Comparison of ENCODE assay signal across 1 cellular context in genomic region chr15:55993111-55993803, GRCh38.
A peak's percentile ranks its signal among the peaks of the same experiment; 100 is the strongest.
TF ChIP-seq lines count a peak whose summit lies in the region.

NEDD4 (minus strand) TSS chr15:55993612; CDS start chr15:55993555, 57 bp downstream.

TF ChIP-seq in HepG2, 621 proteins besides CTCF, POLR2A, EP300 and RAD21 (continued from another document):
- TF ChIP-seq, protein P1, sequence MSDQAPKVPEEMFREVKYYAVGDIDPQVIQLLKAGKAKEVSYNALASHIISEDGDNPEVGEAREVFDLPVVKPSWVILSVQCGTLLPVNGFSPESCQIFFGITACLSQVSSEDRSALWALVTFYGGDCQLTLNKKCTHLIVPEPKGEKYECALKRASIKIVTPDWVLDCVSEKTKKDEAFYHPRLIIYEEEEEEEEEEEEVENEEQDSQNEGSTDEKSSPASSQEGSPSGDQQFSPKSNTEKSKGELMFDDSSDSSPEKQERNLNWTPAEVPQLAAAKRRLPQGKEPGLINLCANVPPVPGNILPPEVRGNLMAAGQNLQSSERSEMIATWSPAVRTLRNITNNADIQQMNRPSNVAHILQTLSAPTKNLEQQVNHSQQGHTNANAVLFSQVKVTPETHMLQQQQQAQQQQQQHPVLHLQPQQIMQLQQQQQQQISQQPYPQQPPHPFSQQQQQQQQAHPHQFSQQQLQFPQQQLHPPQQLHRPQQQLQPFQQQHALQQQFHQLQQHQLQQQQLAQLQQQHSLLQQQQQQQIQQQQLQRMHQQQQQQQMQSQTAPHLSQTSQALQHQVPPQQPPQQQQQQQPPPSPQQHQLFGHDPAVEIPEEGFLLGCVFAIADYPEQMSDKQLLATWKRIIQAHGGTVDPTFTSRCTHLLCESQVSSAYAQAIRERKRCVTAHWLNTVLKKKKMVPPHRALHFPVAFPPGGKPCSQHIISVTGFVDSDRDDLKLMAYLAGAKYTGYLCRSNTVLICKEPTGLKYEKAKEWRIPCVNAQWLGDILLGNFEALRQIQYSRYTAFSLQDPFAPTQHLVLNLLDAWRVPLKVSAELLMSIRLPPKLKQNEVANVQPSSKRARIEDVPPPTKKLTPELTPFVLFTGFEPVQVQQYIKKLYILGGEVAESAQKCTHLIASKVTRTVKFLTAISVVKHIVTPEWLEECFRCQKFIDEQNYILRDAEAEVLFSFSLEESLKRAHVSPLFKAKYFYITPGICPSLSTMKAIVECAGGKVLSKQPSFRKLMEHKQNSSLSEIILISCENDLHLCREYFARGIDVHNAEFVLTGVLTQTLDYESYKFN (CRISPR knock-in tag; conservative IDR thresholded peaks at IDR 0.05): peak; percentile 36; the same call in 1 of the 2 replicates
- TF ChIP-seq ERF (CRISPR knock-in tag; IDR thresholded peaks at IDR 0.05): peak; percentile 15; the same call in 1 of the 2 replicates
- TF ChIP-seq ZNF331 (CRISPR knock-in tag; IDR thresholded peaks at IDR 0.05): no peak
- TF ChIP-seq MATR3 (CRISPR knock-in tag; IDR thresholded peaks at IDR 0.05): no peak
- TF ChIP-seq KDM3A (CRISPR knock-in tag; IDR thresholded peaks at IDR 0.05; ENCODE audit: low read depth): no peak; the same call in 1 of the 2 replicates
- TF ChIP-seq ZNF407 (CRISPR knock-in tag; IDR thresholded peaks at IDR 0.05; ENCODE audit: not compliant biosample characterization): peak; percentile 22
- TF ChIP-seq, protein P2, sequence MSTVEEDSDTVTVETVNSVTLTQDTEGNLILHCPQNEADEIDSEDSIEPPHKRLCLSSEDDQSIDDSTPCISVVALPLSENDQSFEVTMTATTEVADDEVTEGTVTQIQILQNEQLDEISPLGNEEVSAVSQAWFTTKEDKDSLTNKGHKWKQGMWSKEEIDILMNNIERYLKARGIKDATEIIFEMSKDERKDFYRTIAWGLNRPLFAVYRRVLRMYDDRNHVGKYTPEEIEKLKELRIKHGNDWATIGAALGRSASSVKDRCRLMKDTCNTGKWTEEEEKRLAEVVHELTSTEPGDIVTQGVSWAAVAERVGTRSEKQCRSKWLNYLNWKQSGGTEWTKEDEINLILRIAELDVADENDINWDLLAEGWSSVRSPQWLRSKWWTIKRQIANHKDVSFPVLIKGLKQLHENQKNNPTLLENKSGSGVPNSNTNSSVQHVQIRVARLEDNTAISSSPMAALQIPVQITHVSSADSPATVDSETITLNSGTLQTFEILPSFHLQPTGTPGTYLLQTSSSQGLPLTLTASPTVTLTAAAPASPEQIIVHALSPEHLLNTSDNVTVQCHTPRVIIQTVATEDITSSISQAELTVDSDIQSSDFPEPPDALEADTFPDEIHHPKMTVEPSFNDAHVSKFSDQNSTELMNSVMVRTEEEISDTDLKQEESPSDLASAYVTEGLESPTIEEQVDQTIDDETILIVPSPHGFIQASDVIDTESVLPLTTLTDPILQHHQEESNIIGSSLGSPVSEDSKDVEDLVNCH (CRISPR knock-in tag; IDR thresholded peaks at IDR 0.05): no peak
- TF ChIP-seq SNAPC5 (CRISPR knock-in tag; IDR thresholded peaks at IDR 0.05; ENCODE audit: borderline replicate concordance): no peak
- 0 out of 2 replicates have a peak, but pooled peaks have one; percentile 28 for TF ChIP-seq MXD1 (CRISPR knock-in tag; IDR thresholded peaks at IDR 0.05)
- no peak for TF ChIP-seq MNT (IDR thresholded peaks at IDR 0.05)
- no peak for TF ChIP-seq NFRKB (IDR thresholded peaks at IDR 0.05)
- TF ChIP-seq ZNF619 (CRISPR knock-in tag; IDR thresholded peaks at IDR 0.05): no peak
- 0 out of 2 replicates have a peak, but pooled peaks have one; percentile 18 for TF ChIP-seq NCOA2 (CRISPR knock-in tag; IDR thresholded peaks at IDR 0.05)
- no peak for TF ChIP-seq ZNF543 (CRISPR knock-in tag; IDR thresholded peaks at IDR 0.05)
- 0 out of 2 replicates have a peak, but pooled peaks have one; percentile 23 for TF ChIP-seq ZNF274 (CRISPR knock-in tag; IDR thresholded peaks at IDR 0.05)
- no peak for TF ChIP-seq HINFP (CRISPR knock-in tag; IDR thresholded peaks at IDR 0.05; ENCODE audit: low read depth)
- no peak for TF ChIP-seq ZNF446 (CRISPR knock-in tag; IDR thresholded peaks at IDR 0.05)
- TF ChIP-seq ZSCAN20 (CRISPR knock-in tag; IDR thresholded peaks at IDR 0.05; ENCODE audit: borderline replicate concordance): no peak
